In the genomic region with DNA sequence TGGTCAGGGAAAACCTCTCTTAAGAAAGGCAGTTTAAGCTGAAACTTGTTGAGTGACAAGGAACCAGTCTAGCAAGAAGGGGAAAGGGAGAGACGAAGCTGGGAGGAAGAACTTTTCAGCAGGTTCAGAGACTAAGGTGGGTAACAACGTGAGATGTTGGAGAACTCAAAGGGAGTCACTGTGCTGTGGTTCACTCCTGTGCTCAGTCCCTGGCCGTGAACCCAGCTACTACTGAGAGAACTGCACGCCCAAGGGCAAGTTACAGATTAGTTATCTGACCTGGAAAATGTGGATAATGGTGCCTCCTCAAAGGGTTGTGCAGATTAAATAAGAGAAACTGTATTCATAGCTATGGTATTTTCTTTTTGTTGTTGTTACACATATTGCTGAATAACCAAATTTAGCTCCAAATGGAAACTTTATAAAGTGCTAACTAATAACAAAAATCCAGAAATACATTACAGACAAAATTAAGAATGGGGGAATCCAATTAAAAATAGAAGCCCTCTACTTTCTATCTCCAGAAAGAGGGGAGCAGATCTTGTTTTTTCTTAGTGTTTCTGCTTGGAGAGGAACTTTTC, we compare ENCODE assay signal across 1 cellular context.
A peak's percentile ranks its signal among the peaks of the same experiment; 100 is the strongest.
TF ChIP-seq lines count a peak whose summit lies in the region.

No MANE protein-coding gene starts in this region.

TF ChIP-seq in K562, 482 proteins besides CTCF, POLR2A, EP300 and RAD21:
- TF ChIP-seq, protein P1, sequence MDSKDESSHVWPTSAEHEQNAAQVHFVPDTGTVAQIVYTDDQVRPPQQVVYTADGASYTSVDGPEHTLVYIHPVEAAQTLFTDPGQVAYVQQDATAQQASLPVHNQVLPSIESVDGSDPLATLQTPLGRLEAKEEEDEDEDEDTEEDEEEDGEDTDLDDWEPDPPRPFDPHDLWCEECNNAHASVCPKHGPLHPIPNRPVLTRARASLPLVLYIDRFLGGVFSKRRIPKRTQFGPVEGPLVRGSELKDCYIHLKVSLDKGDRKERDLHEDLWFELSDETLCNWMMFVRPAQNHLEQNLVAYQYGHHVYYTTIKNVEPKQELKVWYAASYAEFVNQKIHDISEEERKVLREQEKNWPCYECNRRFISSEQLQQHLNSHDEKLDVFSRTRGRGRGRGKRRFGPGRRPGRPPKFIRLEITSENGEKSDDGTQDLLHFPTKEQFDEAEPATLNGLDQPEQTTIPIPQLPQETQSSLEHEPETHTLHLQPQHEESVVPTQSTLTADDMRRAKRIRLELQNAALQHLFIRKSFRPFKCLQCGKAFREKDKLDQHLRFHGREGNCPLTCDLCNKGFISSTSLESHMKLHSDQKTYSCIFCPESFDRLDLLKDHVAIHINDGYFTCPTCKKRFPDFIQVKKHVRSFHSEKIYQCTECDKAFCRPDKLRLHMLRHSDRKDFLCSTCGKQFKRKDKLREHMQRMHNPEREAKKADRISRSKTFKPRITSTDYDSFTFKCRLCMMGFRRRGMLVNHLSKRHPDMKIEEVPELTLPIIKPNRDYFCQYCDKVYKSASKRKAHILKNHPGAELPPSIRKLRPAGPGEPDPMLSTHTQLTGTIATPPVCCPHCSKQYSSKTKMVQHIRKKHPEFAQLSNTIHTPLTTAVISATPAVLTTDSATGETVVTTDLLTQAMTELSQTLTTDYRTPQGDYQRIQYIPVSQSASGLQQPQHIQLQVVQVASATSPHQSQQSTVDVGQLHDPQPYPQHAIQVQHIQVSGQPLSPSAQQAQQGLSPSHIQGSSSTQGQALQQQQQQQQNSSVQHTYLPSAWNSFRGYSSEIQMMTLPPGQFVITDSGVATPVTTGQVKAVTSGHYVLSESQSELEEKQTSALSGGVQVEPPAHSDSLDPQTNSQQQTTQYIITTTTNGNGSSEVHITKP (IDR thresholded peaks at IDR 0.05; ENCODE audit: partially characterized antibody) = peak; percentile 16
- TF ChIP-seq, protein P2, sequence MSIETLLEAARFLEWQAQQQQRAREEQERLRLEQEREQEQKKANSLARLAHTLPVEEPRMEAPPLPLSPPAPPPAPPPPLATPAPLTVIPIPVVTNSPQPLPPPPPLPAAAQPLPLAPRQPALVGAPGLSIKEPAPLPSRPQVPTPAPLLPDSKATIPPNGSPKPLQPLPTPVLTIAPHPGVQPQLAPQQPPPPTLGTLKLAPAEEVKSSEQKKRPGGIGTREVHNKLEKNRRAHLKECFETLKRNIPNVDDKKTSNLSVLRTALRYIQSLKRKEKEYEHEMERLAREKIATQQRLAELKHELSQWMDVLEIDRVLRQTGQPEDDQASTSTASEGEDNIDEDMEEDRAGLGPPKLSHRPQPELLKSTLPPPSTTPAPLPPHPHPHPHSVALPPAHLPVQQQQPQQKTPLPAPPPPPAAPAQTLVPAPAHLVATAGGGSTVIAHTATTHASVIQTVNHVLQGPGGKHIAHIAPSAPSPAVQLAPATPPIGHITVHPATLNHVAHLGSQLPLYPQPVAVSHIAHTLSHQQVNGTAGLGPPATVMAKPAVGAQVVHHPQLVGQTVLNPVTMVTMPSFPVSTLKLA (conservative IDR thresholded peaks at IDR 0.05) = 0 out of 4 replicates have a peak, but pooled peaks of 1 of the 2 experiments have one; percentile 14
- peak; percentile 33; the same call in 1 of the 2 replicates for TF ChIP-seq DPF2 (IDR thresholded peaks at IDR 0.05)
- 0 out of 2 replicates have a peak, but pooled peaks have one; percentile 11 for TF ChIP-seq TEAD4 (IDR thresholded peaks at IDR 0.05; ENCODE audit: low read length)
- TF ChIP-seq TEAD4 (CRISPR knock-in tag; IDR thresholded peaks at IDR 0.05; ENCODE audit: borderline replicate concordance) = no peak
- TF ChIP-seq, protein P3, sequence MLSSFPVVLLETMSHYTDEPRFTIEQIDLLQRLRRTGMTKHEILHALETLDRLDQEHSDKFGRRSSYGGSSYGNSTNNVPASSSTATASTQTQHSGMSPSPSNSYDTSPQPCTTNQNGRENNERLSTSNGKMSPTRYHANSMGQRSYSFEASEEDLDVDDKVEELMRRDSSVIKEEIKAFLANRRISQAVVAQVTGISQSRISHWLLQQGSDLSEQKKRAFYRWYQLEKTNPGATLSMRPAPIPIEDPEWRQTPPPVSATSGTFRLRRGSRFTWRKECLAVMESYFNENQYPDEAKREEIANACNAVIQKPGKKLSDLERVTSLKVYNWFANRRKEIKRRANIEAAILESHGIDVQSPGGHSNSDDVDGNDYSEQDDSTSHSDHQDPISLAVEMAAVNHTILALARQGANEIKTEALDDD (IDR thresholded peaks at IDR 0.05) = peak; percentile 76
- TF ChIP-seq TCF3 (CRISPR knock-in tag; IDR thresholded peaks at IDR 0.05) = peak; percentile 15; the same call in 1 of the 2 replicates
- TF ChIP-seq CBFA2T3 (IDR thresholded peaks at IDR 0.05) = 0 out of 2 replicates have a peak, but pooled peaks have one; percentile 24
- no peak for TF ChIP-seq SIRT6 (IDR thresholded peaks at IDR 0.05; ENCODE audit: low read depth, low read length)
- peak; percentile 38; the same call in 1 of the 2 replicates for TF ChIP-seq ARID1B (IDR thresholded peaks at IDR 0.05)
- peak; percentile 38; the same call in 1 of the 2 replicates for TF ChIP-seq MAFG (tag; conservative IDR thresholded peaks at IDR 0.05)
- TF ChIP-seq, protein P4, sequence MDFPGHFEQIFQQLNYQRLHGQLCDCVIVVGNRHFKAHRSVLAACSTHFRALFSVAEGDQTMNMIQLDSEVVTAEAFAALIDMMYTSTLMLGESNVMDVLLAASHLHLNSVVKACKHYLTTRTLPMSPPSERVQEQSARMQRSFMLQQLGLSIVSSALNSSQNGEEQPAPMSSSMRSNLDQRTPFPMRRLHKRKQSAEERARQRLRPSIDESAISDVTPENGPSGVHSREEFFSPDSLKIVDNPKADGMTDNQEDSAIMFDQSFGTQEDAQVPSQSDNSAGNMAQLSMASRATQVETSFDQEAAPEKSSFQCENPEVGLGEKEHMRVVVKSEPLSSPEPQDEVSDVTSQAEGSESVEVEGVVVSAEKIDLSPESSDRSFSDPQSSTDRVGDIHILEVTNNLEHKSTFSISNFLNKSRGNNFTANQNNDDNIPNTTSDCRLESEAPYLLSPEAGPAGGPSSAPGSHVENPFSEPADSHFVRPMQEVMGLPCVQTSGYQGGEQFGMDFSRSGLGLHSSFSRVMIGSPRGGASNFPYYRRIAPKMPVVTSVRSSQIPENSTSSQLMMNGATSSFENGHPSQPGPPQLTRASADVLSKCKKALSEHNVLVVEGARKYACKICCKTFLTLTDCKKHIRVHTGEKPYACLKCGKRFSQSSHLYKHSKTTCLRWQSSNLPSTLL (IDR thresholded peaks at IDR 0.05) = no peak
- peak; percentile 85 for TF ChIP-seq ZNF316 (IDR thresholded peaks at IDR 0.05)
- no peak for TF ChIP-seq ZNF589 (CRISPR knock-in tag; IDR thresholded peaks at IDR 0.05; ENCODE audit: low read depth)
- peak; percentile 72 for TF ChIP-seq C11orf30 (IDR thresholded peaks at IDR 0.05; ENCODE audit: low read depth)
- TF ChIP-seq, protein P5, sequence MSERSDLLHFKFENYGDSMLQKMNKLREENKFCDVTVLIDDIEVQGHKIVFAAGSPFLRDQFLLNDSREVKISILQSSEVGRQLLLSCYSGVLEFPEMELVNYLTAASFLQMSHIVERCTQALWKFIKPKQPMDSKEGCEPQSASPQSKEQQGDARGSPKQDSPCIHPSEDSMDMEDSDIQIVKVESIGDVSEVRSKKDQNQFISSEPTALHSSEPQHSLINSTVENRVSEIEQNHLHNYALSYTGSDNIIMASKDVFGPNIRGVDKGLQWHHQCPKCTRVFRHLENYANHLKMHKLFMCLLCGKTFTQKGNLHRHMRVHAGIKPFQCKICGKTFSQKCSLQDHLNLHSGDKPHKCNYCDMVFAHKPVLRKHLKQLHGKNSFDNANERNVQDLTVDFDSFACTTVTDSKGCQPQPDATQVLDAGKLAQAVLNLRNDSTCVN (CRISPR knock-in tag; IDR thresholded peaks at IDR 0.05) = 0 out of 2 replicates have a peak, but pooled peaks have one; percentile 25
- peak; percentile 53 for TF ChIP-seq ESRRA (IDR thresholded peaks at IDR 0.05; ENCODE audit: borderline replicate concordance, low read depth)
- TF ChIP-seq, protein P6, sequence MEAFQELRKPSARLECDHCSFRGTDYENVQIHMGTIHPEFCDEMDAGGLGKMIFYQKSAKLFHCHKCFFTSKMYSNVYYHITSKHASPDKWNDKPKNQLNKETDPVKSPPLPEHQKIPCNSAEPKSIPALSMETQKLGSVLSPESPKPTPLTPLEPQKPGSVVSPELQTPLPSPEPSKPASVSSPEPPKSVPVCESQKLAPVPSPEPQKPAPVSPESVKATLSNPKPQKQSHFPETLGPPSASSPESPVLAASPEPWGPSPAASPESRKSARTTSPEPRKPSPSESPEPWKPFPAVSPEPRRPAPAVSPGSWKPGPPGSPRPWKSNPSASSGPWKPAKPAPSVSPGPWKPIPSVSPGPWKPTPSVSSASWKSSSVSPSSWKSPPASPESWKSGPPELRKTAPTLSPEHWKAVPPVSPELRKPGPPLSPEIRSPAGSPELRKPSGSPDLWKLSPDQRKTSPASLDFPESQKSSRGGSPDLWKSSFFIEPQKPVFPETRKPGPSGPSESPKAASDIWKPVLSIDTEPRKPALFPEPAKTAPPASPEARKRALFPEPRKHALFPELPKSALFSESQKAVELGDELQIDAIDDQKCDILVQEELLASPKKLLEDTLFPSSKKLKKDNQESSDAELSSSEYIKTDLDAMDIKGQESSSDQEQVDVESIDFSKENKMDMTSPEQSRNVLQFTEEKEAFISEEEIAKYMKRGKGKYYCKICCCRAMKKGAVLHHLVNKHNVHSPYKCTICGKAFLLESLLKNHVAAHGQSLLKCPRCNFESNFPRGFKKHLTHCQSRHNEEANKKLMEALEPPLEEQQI (IDR thresholded peaks at IDR 0.05) = no peak
- no peak; the same call in 1 of the 2 replicates for TF ChIP-seq CXXC5 (CRISPR knock-in tag; IDR thresholded peaks at IDR 0.05)
- TF ChIP-seq NR2C1 (IDR thresholded peaks at IDR 0.05) = no peak
- TF ChIP-seq NR2C1 (tag; IDR thresholded peaks at IDR 0.05) = no peak
